Comparison of ENCODE assay signal across 22 cellular contexts in the genomic region with DNA sequence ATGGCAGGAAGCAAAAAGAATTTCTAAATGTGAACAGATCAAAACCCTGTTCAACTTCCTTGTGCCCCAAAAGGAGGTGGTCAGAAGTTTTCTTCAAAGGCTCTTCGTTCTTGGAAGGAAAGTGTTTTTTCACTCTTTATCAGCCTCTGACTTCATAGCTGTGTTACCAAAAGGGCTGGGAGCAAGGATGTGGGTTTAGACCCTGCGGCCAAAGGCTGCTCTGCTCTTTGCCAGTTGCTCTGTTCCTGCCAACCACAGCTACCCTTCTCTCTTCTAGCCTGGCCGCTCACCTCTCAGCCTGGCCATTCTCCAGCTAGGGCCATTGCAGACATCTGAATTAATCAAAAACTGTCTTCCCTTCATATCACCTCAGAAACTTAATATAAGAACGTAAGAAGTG. TPM values are rescaled to one million over a fixed set of nuclear protein-coding genes. Genes with fewer than 3 reads are reported as not detected.
"Had no signal": no experiment of that assay in that cellular context is flagged by ENCODE, and none has a peak within 500 bp of the region (broad histone marks: within the 10 kb centered on the region; RNA-seq: fewer than 3 reads in every experiment).

No MANE protein-coding gene starts in this region.

- H3K4me3 ChIP-seq: left lung, right atrium auricular region, thyroid gland, upper lobe of right lung had no signal

- DNase-seq: activated CD4-positive, alpha-beta T cell treated with anti-CD3 and anti-CD28 coated beads, Interleukin-2, amount 50 U/mL, for 4 hours; activated gamma-delta T cell; activated naive CD4-positive, alpha-beta T cell treated with anti-CD3 and anti-CD28 coated beads, Interleukin-2, amount 50 U/mL, for 16 hours; aorta; effector memory CD4-positive, alpha-beta T cell; foreskin melanocyte; kidney glomerular epithelial cell; left lung; naive thymus-derived CD8-positive, alpha-beta T cell; stimulated activated CD4-positive, alpha-beta T cell treated with anti-CD3 and anti-CD28 coated beads, Interleukin-4, amount 100 ng/mL, for 24 hours; stimulated activated naive CD4-positive, alpha-beta T cell treated with Interleukin-2 at 50 U/mL for 16 hours; substantia nigra; thyroid gland; upper lobe of right lung had no signal

- H3K4me1 ChIP-seq: left lung, right atrium auricular region, thyroid gland, upper lobe of right lung had no signal

- ATAC-seq: left lung; naive thymus-derived CD8-positive, alpha-beta T cell; upper lobe of right lung; WTC11 had no signal

- H3K4me3 Mint-ChIP-seq: activated T-helper 1 cell treated with anti-CD3 and anti-CD28 coated beads, Interleukin-12 subunit alpha, Interleukin-12 subunit beta, Interleukin-2, Interleukin-4 antibody, amounts not matched to agents 30 ng/mL and 10 ng/mL and 1 ng/mL, durations not matched to agents 14 hours and 24 hours and 36 hours; brain; naive thymus-derived CD8-positive, alpha-beta T cell; T-helper 1 cell treated with Interleukin-12 subunit alpha and Interleukin-12 subunit beta and Interleukin-4 antibody, amounts not matched to agents 30 μg/mL and 1 μg/mL, for 36 hours; WTC11 had no signal

- H3K36me3 ChIP-seq: left lung, right atrium auricular region, thyroid gland, upper lobe of right lung had no signal

- H3K27me3 ChIP-seq: left lung, right atrium auricular region, thyroid gland, upper lobe of right lung had no signal

- H3K9me3 Mint-ChIP-seq: activated T-helper 1 cell treated with anti-CD3 and anti-CD28 coated beads, Interleukin-12 subunit alpha, Interleukin-12 subunit beta, Interleukin-2, Interleukin-4 antibody, amounts not matched to agents 30 ng/mL and 10 ng/mL and 1 ng/mL, durations not matched to agents 14 hours and 24 hours and 36 hours; brain; naive thymus-derived CD8-positive, alpha-beta T cell; T-helper 1 cell treated with Interleukin-12 subunit alpha and Interleukin-12 subunit beta and Interleukin-4 antibody, amounts not matched to agents 30 μg/mL and 1 μg/mL, for 36 hours; WTC11 had no signal

- H3K27ac ChIP-seq: left lung, right atrium auricular region, thyroid gland, upper lobe of right lung had no signal

- H3K9me3 ChIP-seq: left lung, right atrium auricular region, thyroid gland, upper lobe of right lung had no signal

- H3K27ac Mint-ChIP-seq: activated T-helper 1 cell treated with anti-CD3 and anti-CD28 coated beads, Interleukin-12 subunit alpha, Interleukin-12 subunit beta, Interleukin-2, Interleukin-4 antibody, amounts not matched to agents 30 ng/mL and 10 ng/mL and 1 ng/mL, durations not matched to agents 14 hours and 24 hours and 36 hours; brain; naive thymus-derived CD8-positive, alpha-beta T cell; progenitor cell of endocrine pancreas; T-helper 1 cell treated with Interleukin-12 subunit alpha and Interleukin-12 subunit beta and Interleukin-4 antibody, amounts not matched to agents 30 μg/mL and 1 μg/mL, for 36 hours; WTC11 had no signal

- H3K4me1 Mint-ChIP-seq: brain; naive thymus-derived CD8-positive, alpha-beta T cell; WTC11 had no signal

- H3K36me3 Mint-ChIP-seq: brain; naive thymus-derived CD8-positive, alpha-beta T cell; WTC11 had no signal

RNA-seq across cellular contexts. Expression of a gene that starts 53.8 kb away (rescaled TPM):
- total RNA-seq: dermis microvascular lymphatic vessel endothelial cell, osteocyte had no signal
- polyA plus RNA-seq: naive thymus-derived CD8-positive, alpha-beta T cell had no signal
